ENCODE assay signal across 20 cellular contexts in the genomic region with DNA sequence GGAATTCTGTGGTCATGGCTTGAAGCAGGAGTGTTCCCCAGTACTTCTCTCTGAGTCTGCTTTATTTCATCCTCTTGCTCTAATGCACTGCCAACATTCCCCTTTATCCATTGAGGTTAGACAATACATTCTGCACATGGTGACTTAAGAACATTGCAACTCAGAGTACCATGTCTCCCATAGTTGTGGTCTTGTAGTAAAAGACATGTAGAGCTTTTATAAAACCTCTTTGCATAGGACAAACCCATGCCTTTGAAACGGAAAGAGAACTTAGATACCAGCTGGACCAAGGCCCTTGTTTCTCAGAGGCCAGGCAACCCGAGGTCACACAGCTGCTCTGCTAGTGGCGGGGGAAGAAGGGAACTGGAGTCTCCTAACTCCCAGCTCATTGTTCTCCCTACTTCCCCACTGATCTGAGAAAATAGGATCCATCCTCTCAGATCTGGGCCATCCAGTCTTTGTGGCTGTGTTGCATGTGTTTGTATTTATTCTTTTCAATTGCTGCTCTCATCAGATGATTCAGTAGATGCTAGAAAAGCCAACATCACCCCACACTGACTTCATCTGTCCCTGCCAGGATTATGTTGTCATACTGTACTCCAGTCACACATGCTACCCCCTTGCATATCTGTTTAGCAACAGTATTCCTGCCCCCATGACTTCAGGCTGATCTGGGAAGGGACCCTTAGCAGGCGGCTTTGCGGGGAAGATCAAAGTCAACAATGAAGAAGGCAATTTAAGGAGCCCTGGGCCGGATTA.
DNase-seq lines count a peak whose midpoint lies in the region; ATAC-seq and TF ChIP-seq lines count a peak whose summit lies in the region.
"Had no signal": no experiment of that assay in that cellular context is flagged by ENCODE, and none has a peak within 500 bp of the region (broad histone marks: within the 10 kb centered on the region; RNA-seq: fewer than 3 reads in every experiment).

No MANE protein-coding gene starts in this region.

- peak overlapping the region in 1 of 2 experiments; percentile 9 for H3K4ac ChIP-seq in mesenchymal stem cell (ENCODE audit: low read depth in 1 of 2, low read length in 2 of 2)

- no peak overlapping the region for H2BK15ac ChIP-seq in mesenchymal stem cell (ENCODE audit: low read depth, poor library complexity, severe bottlenecking)

- TF ChIP-seq CTCF in AG04449 (IDR thresholded peaks at IDR 0.05; ENCODE audit: insufficient read depth, low read length, missing control alignments) (no peak), transverse colon (IDR thresholded peaks at IDR 0.05) (no peak)

- intact Hi-C loops in transverse colon (cut with DNase I; ENCODE audit: low total_unique reads) = no loop called here

- H3K36me3 Mint-ChIP-seq in effector memory CD8-positive, alpha-beta T cell (ENCODE audit: insufficient read depth) = peaks cover 4% of the 10 kb centered on the region
- H3K36me3 Mint-ChIP-seq: activated naive CD8-positive, alpha-beta T cell had no signal

- peaks cover 0 to 96% of the 10 kb centered on the region in 2 experiments for H3K36me3 ChIP-seq in mesenchymal stem cell (ENCODE audit: control insufficient read depth in 1 of 2, insufficient read depth in 2 of 2, low read depth in 1 of 2, low read length in 2 of 2)
- H3K36me3 ChIP-seq in transverse colon = no peaks in the 10 kb centered on the region
- H3K36me3 ChIP-seq: colonic mucosa, lower lobe of right lung had no signal

- H3K9me3 ChIP-seq in mesenchymal stem cell (ENCODE audit: control insufficient read depth, low read length) = no peaks in the 10 kb centered on the region
- H3K9me3 ChIP-seq in transverse colon = no peaks in the 10 kb centered on the region
- H3K9me3 ChIP-seq: colonic mucosa, lower lobe of right lung had no signal

- H2AK5ac ChIP-seq in mesenchymal stem cell (ENCODE audit: low read length, severe bottlenecking) = no peak overlapping the region

- no peak overlapping the region for H3K27ac Mint-ChIP-seq in effector memory CD8-positive, alpha-beta T cell
- H3K27ac Mint-ChIP-seq: activated naive CD8-positive, alpha-beta T cell; H9; stimulated activated naive CD8-positive, alpha-beta T cell treated with anti-CD3 and anti-CD28 coated beads, Interleukin-15, Interleukin-2, amounts not matched to agents 100 ng/mL and 50 ng/mL, for 24 hours had no signal

- no peak overlapping the region for H3K9ac ChIP-seq in mesenchymal stem cell (ENCODE audit: low read length)

- no peak overlapping the region for H3K14ac ChIP-seq in mesenchymal stem cell (ENCODE audit: low read length in 2 of 2)

- H2BK5ac ChIP-seq in mesenchymal stem cell (ENCODE audit: low read depth, low read length, poor library complexity, severe bottlenecking) = no peak overlapping the region

- H2BK12ac ChIP-seq in mesenchymal stem cell (ENCODE audit: low read length in 2 of 2) = no peak overlapping the region

- POLR2A ChIA-PET in AG04449 (lab: Yijun Ruan, JAX) = no interaction called here

- WGBS in mesenchymal stem cell = 84% methylated on average over 5 of the region's 6 CpGs
- 70 to 74% methylated on average over 4 to 6 of the region's 6 CpGs for WGBS in transverse colon (ENCODE audit: low coverage in 1 of 2), 2 donors

- no peak overlapping the region for H2BK120ac ChIP-seq in mesenchymal stem cell (ENCODE audit: low read depth, low read length)

- H3K18ac ChIP-seq in mesenchymal stem cell (ENCODE audit: low read depth in 1 of 2, low read length in 2 of 2) = no peak overlapping the region

- peaks cover 17 to 37% of the 10 kb centered on the region in 2 donors for H3K27me3 Mint-ChIP-seq in effector memory CD8-positive, alpha-beta T cell
- H3K27me3 Mint-ChIP-seq: stimulated activated naive CD8-positive, alpha-beta T cell treated with anti-CD3 and anti-CD28 coated beads, Interleukin-15, Interleukin-2, amounts not matched to agents 100 ng/mL and 50 ng/mL, for 24 hours had no signal

- H3K4me3 Mint-ChIP-seq in effector memory CD8-positive, alpha-beta T cell = no peak overlapping the region
- H3K4me3 Mint-ChIP-seq: activated naive CD8-positive, alpha-beta T cell; H9; neural crest cell; stimulated activated naive CD8-positive, alpha-beta T cell treated with anti-CD3 and anti-CD28 coated beads, Interleukin-15, Interleukin-2, amounts not matched to agents 100 ng/mL and 50 ng/mL, for 24 hours had no signal

- CTCF ChIA-PET in AG04449 (lab: Yijun Ruan, JAX) = interaction anchor here (0.6 to 1.2 kb wide), 3 partner anchors 232 to 354 kb away, joined by 3 to 4 read pairs (median 3); no protein-coding TSS in a partner anchor

- DNase-seq in AG04449 (ENCODE audit: low read depth, low spot score) (peak; percentile 80), GM04503 (ENCODE audit: low read depth) (peak; percentile 78), caudate nucleus (lab: John Stamatoyannopoulos, UW) (peak in 38 of 61 donors; percentile 3 to 61 (median 15)), mesenchymal stem cell (peak; percentile 6), NOMO-1 treated with DMSO at 0.1 percent for 48 hours (lab: John Stamatoyannopoulos, UW; ENCODE audit: unreplicated experiment) (no peak), transverse colon (no peak)
- no peak for DNase-seq in effector memory CD8-positive, alpha-beta T cell
- DNase-seq: activated CD4-positive, alpha-beta T cell treated with anti-CD3 and anti-CD28 coated beads for 48 hours; colonic mucosa; DMS 273 treated with DMSO at 0.1 percent for 48 hours; H9; Kasumi-1; lower lobe of right lung; NCI-H774; T-helper 2 cell had no signal

- no peak overlapping the region for H4K91ac ChIP-seq in mesenchymal stem cell (ENCODE audit: low read length)

- ATAC-seq in effector memory CD8-positive, alpha-beta T cell (replicated peaks) = no peak
- no peak for ATAC-seq in HG03354 (IDR thresholded peaks at IDR 0.05; ENCODE audit: poor library complexity, severe bottlenecking, unreplicated experiment)
- ATAC-seq: esophagus mucosa, lower lobe of right lung had no signal

- H3K9me3 Mint-ChIP-seq in effector memory CD8-positive, alpha-beta T cell = no peaks in the 10 kb centered on the region
- H3K9me3 Mint-ChIP-seq: H9 had no signal

- no peak overlapping the region for H4K8ac ChIP-seq in mesenchymal stem cell (ENCODE audit: low read length)

- TF ChIP-seq POLR2A in transverse colon (IDR thresholded peaks at IDR 0.05) = no peak

- H3K27ac ChIP-seq in caudate nucleus (ENCODE audit: low read depth, low read length) (peak overlapping the region; percentile 19), mesenchymal stem cell (ENCODE audit: low read length, poor library complexity, severe bottlenecking) (no peak overlapping the region), transverse colon (no peak overlapping the region)
- H3K27ac ChIP-seq: colonic mucosa, lower lobe of right lung had no signal

- H3K27me3 ChIP-seq in mesenchymal stem cell (ENCODE audit: control insufficient read depth in 1 of 2, insufficient read depth in 1 of 2, low read length in 2 of 2) (no peaks in the 10 kb centered on the region), transverse colon (no peaks in the 10 kb centered on the region)
- H3K27me3 ChIP-seq: colonic mucosa had no signal

- no peak for TF ChIP-seq EP300 in transverse colon (IDR thresholded peaks at IDR 0.05; ENCODE audit: low read depth)

- in situ Hi-C loops in transverse colon (cut with MboI; ENCODE audit: low pct_ligation_motif_present in 1 of 4, low pct_unique_long_range_greater_than_20kb in 1 of 4, low sequenced_read_pairs in 3 of 4) = no loop called here

- H2AFZ ChIP-seq in mesenchymal stem cell (ENCODE audit: low read depth, low read length) = no peak overlapping the region

- no peaks in the 10 kb centered on the region for H3K79me1 ChIP-seq in mesenchymal stem cell (replicated peaks; ENCODE audit: low read length, poor library complexity, severe bottlenecking)

- H3K4me2 ChIP-seq in mesenchymal stem cell (ENCODE audit: low read length, poor library complexity, severe bottlenecking) = no peak overlapping the region

- H3K4me1 ChIP-seq in mesenchymal stem cell (ENCODE audit: control insufficient read depth, insufficient read depth, low read depth, low read length) (no peaks in the 10 kb centered on the region), transverse colon (no peaks in the 10 kb centered on the region)
- H3K4me1 ChIP-seq: colonic mucosa, lower lobe of right lung had no signal

- H3K23ac ChIP-seq in mesenchymal stem cell (ENCODE audit: low read length in 2 of 2) = no peak overlapping the region

- no peak overlapping the region for H3K4me3 ChIP-seq in AG04449 (ENCODE audit: low read depth, low read length)
- no peak overlapping the region for H3K4me3 ChIP-seq in mesenchymal stem cell (ENCODE audit: insufficient read depth in 1 of 2, low read depth in 1 of 2, low read length in 2 of 2)
- no peak overlapping the region for H3K4me3 ChIP-seq in transverse colon
- H3K4me3 ChIP-seq: colonic mucosa, lower lobe of right lung had no signal

- no peaks in the 10 kb centered on the region for H3K4me1 Mint-ChIP-seq in effector memory CD8-positive, alpha-beta T cell (ENCODE audit: low read depth in 2 of 2)

Comparison
In these comparisons a context has a peak if more than half of its experiments do, and no peak if none do; other contexts are left out.
1. DNase-seq: peak in AG04449 (single experiment), GM04503 (single experiment), caudate nucleus (38 of 61) and mesenchymal stem cell (single experiment); none in effector memory CD8-positive, alpha-beta T cell (0 of 3), NOMO-1 treated with DMSO at 0.1 percent for 48 hours (single experiment) and transverse colon (single experiment).